In the genomic region with DNA sequence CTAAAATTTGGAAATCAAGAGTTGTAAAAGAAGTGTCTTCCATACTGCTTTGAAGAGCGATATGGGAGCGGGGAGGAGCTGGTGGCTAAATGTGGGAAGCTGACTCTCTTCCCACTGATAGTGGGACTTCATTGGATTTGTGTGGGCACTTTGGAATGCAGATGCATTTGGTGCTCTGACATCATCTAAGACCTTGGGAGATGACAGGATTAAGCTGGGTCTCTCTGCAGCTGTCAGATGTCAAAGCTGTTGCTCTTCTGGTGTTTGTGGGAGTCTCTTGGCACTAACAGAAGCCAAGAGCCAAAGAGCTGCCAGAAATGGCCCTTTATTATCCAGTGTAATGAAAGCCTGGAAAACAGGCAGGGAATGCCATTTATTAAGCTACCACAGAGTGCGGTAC, we compare ENCODE assay signal across 14 cellular contexts. TPM values are rescaled to one million over a fixed set of nuclear protein-coding genes. Genes with fewer than 3 reads are reported as not detected.
DNase-seq lines count a peak whose midpoint lies in the region; ATAC-seq and TF ChIP-seq lines count a peak whose summit lies in the region.
"Had no signal": no experiment of that assay in that cellular context is flagged by ENCODE, and none has a peak within 500 bp of the region (broad histone marks: within the 10 kb centered on the region; RNA-seq: fewer than 3 reads in every experiment).

No MANE protein-coding gene starts in this region.

- H3K27me3 Mint-ChIP-seq in activated naive CD4-positive, alpha-beta T cell treated with anti-CD3 and anti-CD28 coated beads for 36 hours (ENCODE audit: low read depth): no peaks in the 10 kb centered on the region
- no peaks in the 10 kb centered on the region for H3K27me3 Mint-ChIP-seq in brain
- H3K27me3 Mint-ChIP-seq: B cell; stimulated activated naive CD8-positive, alpha-beta T cell treated with anti-CD3 and anti-CD28 coated beads, Interleukin-15, Interleukin-2, amounts not matched to agents 100 ng/mL and 50 ng/mL, for 24 hours had no signal

- TF ChIP-seq POLR2A in transverse colon (IDR thresholded peaks at IDR 0.05): no peak

- TF ChIP-seq EP300 in transverse colon (IDR thresholded peaks at IDR 0.05; ENCODE audit: low read depth): no peak

- peak overlapping the region; percentile 39 for H3K27ac Mint-ChIP-seq in activated naive CD4-positive, alpha-beta T cell treated with anti-CD3 and anti-CD28 coated beads for 36 hours
- H3K27ac Mint-ChIP-seq in activated naive CD4-positive, alpha-beta T cell treated with anti-CD3 and anti-CD28 coated beads, Interleukin-2, amount 50 U/mL, for 72 hours: peak overlapping the region in 1 of 2 donors; percentile 26
- H3K27ac Mint-ChIP-seq in brain: peak overlapping the region in 4 of 5 experiments; percentile 42 to 95 (median 74)
- H3K27ac Mint-ChIP-seq: B cell had no signal

- peak overlapping the region; percentile 29 for H3K4me2 ChIP-seq in skeletal muscle satellite cell (ENCODE audit: low read length)

- H3K36me3 ChIP-seq in skeletal muscle satellite cell (ENCODE audit: insufficient read depth, low read length): no peaks in the 10 kb centered on the region
- H3K36me3 ChIP-seq in transverse colon: no peaks in the 10 kb centered on the region

- no peaks in the 10 kb centered on the region for H3K27me3 ChIP-seq in skeletal muscle satellite cell (ENCODE audit: control insufficient read depth, insufficient read depth, low read length)
- H3K27me3 ChIP-seq in transverse colon: no peaks in the 10 kb centered on the region

- intact Hi-C loops in activated naive CD4-positive, alpha-beta T cell treated with anti-CD3 and anti-CD28 coated beads for 36 hours (cut with micrococcal nuclease): no loop called here
- intact Hi-C loops in transverse colon (cut with DNase I; ENCODE audit: low total_unique reads): no loop called here

- H3K4me3 ChIP-seq in skeletal muscle satellite cell (ENCODE audit: low read length) (no peak overlapping the region), transverse colon (no peak overlapping the region)

- H3K36me3 Mint-ChIP-seq in activated naive CD4-positive, alpha-beta T cell treated with anti-CD3 and anti-CD28 coated beads for 36 hours (ENCODE audit: low read depth): peaks cover 5% of the 10 kb centered on the region
- peaks cover 3 to 31% of the 10 kb centered on the region in 2 donors for H3K36me3 Mint-ChIP-seq in activated naive CD4-positive, alpha-beta T cell treated with anti-CD3 and anti-CD28 coated beads, Interleukin-2, amount 50 U/mL, for 72 hours
- H3K36me3 Mint-ChIP-seq in brain: no peaks in the 10 kb centered on the region

- CTCF ChIA-PET in activated naive CD4-positive, alpha-beta T cell treated with anti-CD3 and anti-CD28 coated beads for 36 hours (lab: Charles Lee): interaction anchor here (0.6 to 1.3 kb wide), 3 partner anchors 13 to 196 kb away, joined by 3 read pairs; no protein-coding TSS in a partner anchor

- DNase-seq in activated naive CD4-positive, alpha-beta T cell treated with anti-CD3 and anti-CD28 coated beads for 36 hours: no peak
- DNase-seq in activated naive CD4-positive, alpha-beta T cell treated with anti-CD3 and anti-CD28 coated beads, Interleukin-2, amount 50 U/mL, for 72 hours (ENCODE audit: low spot score in 2 of 2): no peak
- DNase-seq in NCI-H446 treated with DMSO at 0.1 percent for 48 hours (lab: John Stamatoyannopoulos, UW) (peak; percentile 72), transverse colon (no peak)
- DNase-seq: effector memory CD4-positive, alpha-beta T cell; kidney glomerular epithelial cell; retina had no signal

- in situ Hi-C loops in transverse colon (cut with MboI; ENCODE audit: low pct_ligation_motif_present in 1 of 4, low pct_unique_long_range_greater_than_20kb in 1 of 4, low sequenced_read_pairs in 3 of 4): no loop called here

- peaks cover 67% of the 10 kb centered on the region for H3K4me1 Mint-ChIP-seq in activated naive CD4-positive, alpha-beta T cell treated with anti-CD3 and anti-CD28 coated beads for 36 hours (ENCODE audit: low read depth)
- peaks cover 48% of the 10 kb centered on the region for H3K4me1 Mint-ChIP-seq in brain

- 84 to 100% methylated on average over 2 to 3 of the region's 3 CpGs for WGBS in transverse colon (ENCODE audit: low coverage in 1 of 2), 2 donors

- no peak overlapping the region for H3K27ac ChIP-seq in transverse colon
- H3K27ac ChIP-seq: RWPE1 had no signal

- TF ChIP-seq CTCF in brain (conservative IDR thresholded peaks at IDR 0.05) (no peak), transverse colon (IDR thresholded peaks at IDR 0.05) (no peak)

- peaks cover 15% of the 10 kb centered on the region for H3K4me1 ChIP-seq in skeletal muscle satellite cell (ENCODE audit: control insufficient read depth, insufficient read depth, low read length)
- no peaks in the 10 kb centered on the region for H3K4me1 ChIP-seq in transverse colon

- H3K9me3 Mint-ChIP-seq in activated naive CD4-positive, alpha-beta T cell treated with anti-CD3 and anti-CD28 coated beads for 36 hours: no peaks in the 10 kb centered on the region
- no peaks in the 10 kb centered on the region for H3K9me3 Mint-ChIP-seq in activated naive CD4-positive, alpha-beta T cell treated with anti-CD3 and anti-CD28 coated beads, Interleukin-2, amount 50 U/mL, for 72 hours
- H3K9me3 Mint-ChIP-seq in brain: no peaks in the 10 kb centered on the region
- H3K9me3 Mint-ChIP-seq: stimulated activated naive CD8-positive, alpha-beta T cell treated with anti-CD3 and anti-CD28 coated beads, Interleukin-15, Interleukin-2, amounts not matched to agents 100 ng/mL and 50 ng/mL, for 24 hours had no signal

- no peak overlapping the region for H3K9ac ChIP-seq in skeletal muscle satellite cell (ENCODE audit: low read depth, low read length)

- H3K9me3 ChIP-seq in skeletal muscle satellite cell (replicated peaks; ENCODE audit: low read length) (no peaks in the 10 kb centered on the region), transverse colon (no peaks in the 10 kb centered on the region)

- H3K4me3 Mint-ChIP-seq in activated naive CD4-positive, alpha-beta T cell treated with anti-CD3 and anti-CD28 coated beads for 36 hours: no peak overlapping the region
- peak overlapping the region in 2 of 5 experiments; percentile 37 to 53 for H3K4me3 Mint-ChIP-seq in brain
- H3K4me3 Mint-ChIP-seq: B cell had no signal

- ATAC-seq in activated naive CD4-positive, alpha-beta T cell treated with anti-CD3 and anti-CD28 coated beads, Interleukin-2, amount 50 U/mL, for 72 hours: no peak
- ATAC-seq in HG03025 (IDR thresholded peaks at IDR 0.05; ENCODE audit: low FRiP score, unreplicated experiment): no peak
- no peak for ATAC-seq in HG02588 (IDR thresholded peaks at IDR 0.05; ENCODE audit: unreplicated experiment)

RNA-seq across cellular contexts. Expression of gene GRAMD1B, which starts 20.5 kb away (rescaled TPM):
- 10 to 100 TPM; 43.7 to 47.2 TPM for total RNA-seq in activated naive CD4-positive, alpha-beta T cell treated with anti-CD3 and anti-CD28 coated beads for 36 hours
- total RNA-seq in activated naive CD4-positive, alpha-beta T cell treated with anti-CD3 and anti-CD28 coated beads, Interleukin-2, amount 50 U/mL, for 72 hours: 10 to 100 TPM; 36.7 to 66.2 TPM
- polyA plus RNA-seq in brain (ENCODE audit: insufficient read depth, low read depth, low replicate concordance): 17.1 TPM
- total RNA-seq in skeletal muscle satellite cell (2012; rRNA removed): 0.25 and 1.5 TPM in 2 replicates
- total RNA-seq in transverse colon: 10 to 100 TPM in 2 of 4 donors, 1 to 10 TPM in 2; 4.3 to 58.4 (median 9.9) TPM
